ENCODE assay signal across 8 cellular contexts in the genomic region with DNA sequence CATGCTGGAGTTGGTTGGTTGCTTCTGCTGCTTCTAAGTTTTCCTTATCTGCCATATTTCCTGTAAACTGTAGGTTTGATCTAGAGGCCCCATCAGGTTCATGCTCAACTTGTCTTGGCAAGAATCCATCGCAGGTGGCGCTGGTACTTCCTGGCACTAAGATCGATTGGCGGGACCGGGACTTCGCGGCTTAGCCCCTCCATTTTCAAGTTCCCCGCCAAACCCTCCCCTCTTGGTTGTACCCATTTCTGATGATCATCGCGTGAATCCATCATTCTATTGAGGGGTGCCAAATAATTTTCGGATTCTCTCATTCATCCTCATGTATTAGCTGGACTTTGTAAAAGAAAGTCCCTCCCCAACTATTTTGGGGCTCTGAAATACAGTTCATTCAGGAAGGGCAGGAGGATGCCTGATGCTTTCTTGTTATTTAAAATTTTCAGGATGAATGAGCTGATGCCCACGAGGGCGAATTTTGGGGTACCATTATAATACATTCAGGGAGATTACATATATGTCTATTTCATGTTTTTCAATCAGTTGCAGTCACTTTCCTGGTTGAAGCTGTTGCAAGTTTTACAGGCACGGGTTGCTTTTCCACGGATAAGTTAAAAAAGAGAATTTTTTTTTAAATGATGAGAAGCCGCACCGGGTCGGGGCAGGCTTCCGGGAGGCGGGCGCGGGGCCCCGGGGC. TPM values are rescaled to one million over a fixed set of nuclear protein-coding genes. Genes with fewer than 3 reads are reported as not detected.
DNase-seq lines count a peak whose midpoint lies in the region; ATAC-seq and TF ChIP-seq lines count a peak whose summit lies in the region.

No MANE protein-coding gene starts in this region.

- H2BK12ac ChIP-seq in mesenchymal stem cell (ENCODE audit: low read length in 2 of 2) = no peak overlapping the region

- no peak overlapping the region for H3K14ac ChIP-seq in mesenchymal stem cell (ENCODE audit: low read length in 2 of 2)

- H3K9me3 ChIP-seq in colonic mucosa (no peaks in the 10 kb centered on the region), mesenchymal stem cell (ENCODE audit: control insufficient read depth, low read length) (no peaks in the 10 kb centered on the region)

- H3K4me3 ChIP-seq in colonic mucosa (peak overlapping the region; percentile 25), mesenchymal stem cell (ENCODE audit: insufficient read depth in 1 of 2, low read depth in 1 of 2, low read length in 2 of 2) (peak overlapping the region; percentile 77 to 84)

- peak; percentile 38 for TF ChIP-seq POLR2A in GM15510 (IDR thresholded peaks at IDR 0.05; ENCODE audit: borderline replicate concordance, extremely low read depth, insufficient read length)

- no peaks in the 10 kb centered on the region for H3K36me3 ChIP-seq in colonic mucosa
- H3K36me3 ChIP-seq in mesenchymal stem cell (ENCODE audit: control insufficient read depth in 1 of 2, insufficient read depth in 2 of 2, low read depth in 1 of 2, low read length in 2 of 2) = no peaks in the 10 kb centered on the region

- ATAC-seq in HG03159 (IDR thresholded peaks at IDR 0.05; ENCODE audit: unreplicated experiment) (peak; percentile 32), GM18873 (IDR thresholded peaks at IDR 0.05; ENCODE audit: low FRiP score, unreplicated experiment) (no peak)
- peak; percentile 58 to 61 for ATAC-seq in activated CD4-positive, CD25-positive, alpha-beta regulatory T cell treated with anti-CD3 and anti-CD28 coated beads, Interleukin-2, amount 50 U/mL, for 24 hours

- H3K27me3 ChIP-seq in colonic mucosa (no peaks in the 10 kb centered on the region), mesenchymal stem cell (ENCODE audit: control insufficient read depth in 1 of 2, insufficient read depth in 1 of 2, low read length in 2 of 2) (no peaks in the 10 kb centered on the region)

- H2BK5ac ChIP-seq in mesenchymal stem cell (ENCODE audit: low read depth, low read length, poor library complexity, severe bottlenecking) = no peak overlapping the region

- no peak overlapping the region for H4K91ac ChIP-seq in mesenchymal stem cell (ENCODE audit: low read length)

- under 1% methylated on average over 18 of the region's 23 CpGs for WGBS in mesenchymal stem cell

- no peak overlapping the region for H3K23ac ChIP-seq in mesenchymal stem cell (ENCODE audit: low read length in 2 of 2)

- no peak overlapping the region for H3K4ac ChIP-seq in mesenchymal stem cell (ENCODE audit: low read depth in 1 of 2, low read length in 2 of 2)

- H2BK120ac ChIP-seq in mesenchymal stem cell (ENCODE audit: low read depth, low read length) = no peak overlapping the region

- no peak overlapping the region for H4K8ac ChIP-seq in mesenchymal stem cell (ENCODE audit: low read length)

- H2BK15ac ChIP-seq in mesenchymal stem cell (ENCODE audit: low read depth, poor library complexity, severe bottlenecking) = peak overlapping the region; percentile 69

- DNase-seq in NCI-H460 (ENCODE audit: extremely low read depth, low read depth) (peak; percentile 72), colonic mucosa (peak; percentile 89), mesenchymal stem cell (peak; percentile 52)
- DNase-seq in stimulated activated CD8-positive, alpha-beta memory T cell treated with anti-CD3 and anti-CD28 coated beads, Interleukin-2, amount 100 ng/mL, for 1 hour (ENCODE audit: low read depth in 2 of 2) = peak; percentile 39 to 64

- no peak overlapping the region for H2AK5ac ChIP-seq in mesenchymal stem cell (ENCODE audit: low read length, severe bottlenecking)

- H3K9ac ChIP-seq in colonic mucosa (ENCODE audit: low read depth in 2 of 2, low read length in 2 of 2) = peak overlapping the region in 1 of 2 donors; percentile 85
- peak overlapping the region; percentile 65 for H3K9ac ChIP-seq in mesenchymal stem cell (ENCODE audit: low read length)

- H3K18ac ChIP-seq in mesenchymal stem cell (ENCODE audit: low read depth in 1 of 2, low read length in 2 of 2) = no peak overlapping the region

- peak; percentile 44 for TF ChIP-seq CTCF in colonic mucosa (IDR thresholded peaks at IDR 0.05)

- H2AFZ ChIP-seq in mesenchymal stem cell (ENCODE audit: low read depth, low read length) = no peak overlapping the region

- H3K79me1 ChIP-seq in mesenchymal stem cell (replicated peaks; ENCODE audit: low read length, poor library complexity, severe bottlenecking) = peaks cover 19% of the 10 kb centered on the region

- intact Hi-C loops in colonic mucosa (cut with DNase I) = no loop called here

- peak overlapping the region; percentile 91 for H3K4me2 ChIP-seq in mesenchymal stem cell (ENCODE audit: low read length, poor library complexity, severe bottlenecking)

- peak overlapping the region; percentile 71 for H3K27ac ChIP-seq in colonic mucosa
- H3K27ac ChIP-seq in mesenchymal stem cell (ENCODE audit: low read length, poor library complexity, severe bottlenecking) = peak overlapping the region; percentile 49

- H3K4me1 ChIP-seq in colonic mucosa (peaks cover 4% of the 10 kb centered on the region), mesenchymal stem cell (ENCODE audit: control insufficient read depth, insufficient read depth, low read depth, low read length) (peaks cover 8% of the 10 kb centered on the region)

RNA-seq across cellular contexts. Expression of a gene that starts 0.4 kb away (rescaled TPM):
- 23.3 and 23.7 TPM in 2 replicates for total RNA-seq in NCI-H460 (2014; rRNA removed; shearing (Covaris generic))
- 22.1 and 29.8 TPM in 2 replicates for polyA plus RNA-seq in NCI-H460 (2014; cell fraction: nucleus; rRNA removed)
- total RNA-seq in colonic mucosa = 10 to 100 TPM; 50.3 to 81.5 TPM
- 2.1 TPM for polyA plus RNA-seq in mesenchymal stem cell (2013, experiment 1 of 2)
- 2.2 TPM for polyA plus RNA-seq in mesenchymal stem cell (2013, experiment 2 of 2)

RNA-seq across cellular contexts. Expression of a gene that starts 4.1 kb away (rescaled TPM):
- total RNA-seq in NCI-H460 (2014; rRNA removed; shearing (Covaris generic)) = 20.3 and 20.8 TPM in 2 replicates
- polyA plus RNA-seq in NCI-H460 (2014; cell fraction: nucleus; rRNA removed) = 35.8 and 56.8 TPM in 2 replicates
- 10 to 100 TPM; 11.0 to 26.9 TPM for total RNA-seq in colonic mucosa
- 6.0 TPM for polyA plus RNA-seq in mesenchymal stem cell (2013, experiment 1 of 2)
- 6.0 TPM for polyA plus RNA-seq in mesenchymal stem cell (2013, experiment 2 of 2)
